Comparison of ENCODE assay signal across 1 cellular context in genomic region chr11:64204464-64204989, GRCh38.
TF ChIP-seq lines count a peak whose summit lies in the region.

No MANE protein-coding gene starts in this region.

TF ChIP-seq in K562, 482 proteins besides CTCF, POLR2A, EP300 and RAD21 (continues in another document):
- TF ChIP-seq ZBTB2 (IDR thresholded peaks at IDR 0.05) (no peak), ZNF232 (CRISPR knock-in tag; IDR thresholded peaks at IDR 0.05) (no peak), SOX6 (IDR thresholded peaks at IDR 0.05) (0 out of 2 replicates have a peak, but pooled peaks have one; percentile 10), SMC3 (conservative IDR thresholded peaks at IDR 0.05; ENCODE audit: insufficient read depth, low read depth, low read length) (peak; percentile 83), ESRRA (IDR thresholded peaks at IDR 0.05; ENCODE audit: borderline replicate concordance, low read depth) (peak; percentile 65; the same call in 1 of the 2 replicates), LARP7 (IDR thresholded peaks at IDR 0.05) (0 out of 2 replicates have a peak, but pooled peaks have one; percentile 7), ZBTB11 (CRISPR knock-in tag; IDR thresholded peaks at IDR 0.05) (peak in 1 of 3 experiments; percentile 39; a peak in 1 of 6 replicates), BRD4 (IDR thresholded peaks at IDR 0.05) (no peak), SP1 (CRISPR knock-in tag; IDR thresholded peaks at IDR 0.05) (peak; percentile 62), RFX7 (CRISPR knock-in tag; IDR thresholded peaks at IDR 0.05) (no peak), ZBTB33 (CRISPR knock-in tag; IDR thresholded peaks at IDR 0.05) (peak; percentile 69; the same call in 1 of the 2 replicates), DPF2 (IDR thresholded peaks at IDR 0.05) (peak; percentile 53; the same call in 1 of the 2 replicates), RNF219 (CRISPR knock-in tag; IDR thresholded peaks at IDR 0.05) (no peak), MAZ (CRISPR knock-in tag; conservative IDR thresholded peaks at IDR 0.05 in 1 of 2, IDR thresholded peaks at IDR 0.05 in 1 of 2) (peak; percentile 48 to 61; a peak in 2 of 4 replicates), ZNF668 (CRISPR knock-in tag; IDR thresholded peaks at IDR 0.05) (no peak), ZNF277 (CRISPR knock-in tag; IDR thresholded peaks at IDR 0.05; ENCODE audit: borderline replicate concordance) (no peak), NBN (IDR thresholded peaks at IDR 0.05; ENCODE audit: low read depth) (no peak), GABPB2 (CRISPR knock-in tag; conservative IDR thresholded peaks at IDR 0.05) (no peak), EHMT2 (IDR thresholded peaks at IDR 0.05) (no peak), ILK (tag; IDR thresholded peaks at IDR 0.05; ENCODE audit: borderline replicate concordance, low read depth) (no peak), E2F4 (CRISPR knock-in tag; IDR thresholded peaks at IDR 0.05; ENCODE audit: low read depth) (no peak), HMGXB4 (CRISPR knock-in tag; IDR thresholded peaks at IDR 0.05) (no peak), NCOA1 (IDR thresholded peaks at IDR 0.05; ENCODE audit: low read depth) (no peak), MCM2 (IDR thresholded peaks at IDR 0.05; ENCODE audit: low read depth) (no peak), PHF21A (IDR thresholded peaks at IDR 0.05; ENCODE audit: borderline replicate concordance, low read depth) (0 out of 2 replicates have a peak, but pooled peaks have one; percentile 9), SMAD1 (IDR thresholded peaks at IDR 0.05; ENCODE audit: low read depth, low read length, partially characterized antibody) (peak; percentile 82), TFAP4 (CRISPR knock-in tag; IDR thresholded peaks at IDR 0.05; ENCODE audit: borderline replicate concordance) (peak; percentile 96), HDAC6 (IDR thresholded peaks at IDR 0.05; ENCODE audit: low read depth, low read length) (no peak), ZNF146 (CRISPR knock-in tag; IDR thresholded peaks at IDR 0.05; ENCODE audit: unreplicated experiment) (no peak), TCF7L2 (IDR thresholded peaks at IDR 0.05; ENCODE audit: low read depth, low read length) (no peak), SIN3A (IDR thresholded peaks at IDR 0.05; ENCODE audit: borderline replicate concordance in 2 of 2, control insufficient read depth in 1 of 2, low read depth in 2 of 2, low read length in 2 of 2) (peak in 1 of 2 experiments; percentile 69; a peak in 1 of 4 replicates), ARID3A (IDR thresholded peaks at IDR 0.05; ENCODE audit: borderline replicate concordance, low read depth, low read length) (0 out of 2 replicates have a peak, but pooled peaks have one; percentile 13), CC2D1A (IDR thresholded peaks at IDR 0.05) (peak; percentile 48; the same call in 1 of the 2 replicates), PHF8 (IDR thresholded peaks at IDR 0.05; ENCODE audit: borderline replicate concordance, low read length) (no peak), ARID1B (IDR thresholded peaks at IDR 0.05) (peak; percentile 40; the same call in 1 of the 2 replicates), RHOXF2B (CRISPR knock-in tag; conservative IDR thresholded peaks at IDR 0.05) (no peak), ARNT (IDR thresholded peaks at IDR 0.05) (peak in 1 of 2 experiments; percentile 61; a peak in 1 of 4 replicates), ZBTB5 (IDR thresholded peaks at IDR 0.05) (no peak), ZNF217 (CRISPR knock-in tag; IDR thresholded peaks at IDR 0.05) (no peak), STAG1 (CRISPR knock-in tag; IDR thresholded peaks at IDR 0.05; ENCODE audit: borderline replicate concordance) (peak; percentile 41; the same call in 1 of the 2 replicates), SIX5 (IDR thresholded peaks at IDR 0.05; ENCODE audit: borderline replicate concordance in 1 of 2, insufficient read depth in 1 of 2, low read depth in 1 of 2, low read length in 2 of 2) (no peak), JUNB (CRISPR knock-in tag; conservative IDR thresholded peaks at IDR 0.05) (no peak), KLF16 (IDR thresholded peaks at IDR 0.05) (peak; percentile 39; the same call in 1 of the 2 replicates), ZFP30 (CRISPR knock-in tag; IDR thresholded peaks at IDR 0.05; ENCODE audit: borderline replicate concordance) (no peak)
